ENCODE assay signal across 18 cellular contexts in the genomic region with DNA sequence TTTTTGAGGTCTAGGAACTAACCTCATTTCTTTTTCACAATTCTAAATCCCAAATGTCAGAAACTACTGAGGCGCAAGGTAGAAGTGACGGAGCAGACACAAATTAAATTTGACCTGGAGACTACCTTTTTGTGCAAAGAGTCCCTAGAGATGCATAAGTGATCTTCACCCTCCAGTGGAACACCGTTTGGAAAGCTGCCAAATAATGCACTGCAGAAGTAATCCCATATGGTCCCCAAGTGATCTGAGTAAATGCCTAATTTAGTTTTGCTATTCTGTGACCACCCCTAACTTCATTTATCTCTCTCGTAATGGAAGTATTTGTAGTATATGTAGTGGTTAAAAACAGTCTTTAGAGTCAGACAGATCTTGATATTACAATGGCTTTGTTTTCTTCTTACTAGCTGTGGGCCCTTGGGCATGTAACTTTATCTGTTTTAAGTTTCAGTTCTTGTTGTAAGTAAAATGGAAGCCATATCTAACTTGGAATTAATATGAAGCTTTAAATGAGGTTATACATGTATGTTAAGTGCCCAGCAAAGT.
DNase-seq lines count a peak whose midpoint lies in the region; TF ChIP-seq lines count a peak whose summit lies in the region.
"Had no signal": no experiment of that assay in that cellular context is flagged by ENCODE, and none has a peak within 500 bp of the region (broad histone marks: within the 10 kb centered on the region; RNA-seq: fewer than 3 reads in every experiment).

No MANE protein-coding gene starts in this region.

- H4K8ac ChIP-seq in trophoblast cell (ENCODE audit: low read depth, low read length), result no peak overlapping the region

- no peak overlapping the region for H3K9ac ChIP-seq in trophoblast cell (ENCODE audit: low read length)

- DNase-seq in DMS 273 treated with DMSO at 0.1 percent for 48 hours (lab: John Stamatoyannopoulos, UW), result peak; percentile 63
- peak; percentile 25 for DNase-seq in NCI-H1105 (lab: John Stamatoyannopoulos, UW)
- DNase-seq in NCI-H446 (lab: John Stamatoyannopoulos, UW), result peak; percentile 61 to 76
- no peak for DNase-seq in mesothelial cell of epicardium (ENCODE audit: low spot score in 2 of 2, unreplicated experiment in 2 of 2)
- DNase-seq in NCI-H146 (lab: John Stamatoyannopoulos, UW), result no peak
- DNase-seq in activated T-cell treated with anti-CD3 and anti-CD28 coated beads, Interleukin-2, amount 50 U/mL, for 1 hour, result no peak
- DNase-seq in activated CD4-positive, alpha-beta memory T cell treated with anti-CD3 and anti-CD28 coated beads for 36 hours, result no peak
- DNase-seq in trophoblast cell, result no peak
- DNase-seq: activated CD4-positive, CD25-positive, alpha-beta regulatory T cell; activated effector memory CD4-positive, alpha-beta T cell treated with Interleukin-2 at 50 U/mL for 16 hours; amygdala; DMS53; gastrocnemius medialis; lower lobe of right lung; naive thymus-derived CD4-positive, alpha-beta T cell; psoas muscle; spleen; T-helper 1 cell had no signal

- peaks cover 61% of the 10 kb centered on the region for H3K4me1 Mint-ChIP-seq in mesothelial cell of epicardium
- peaks cover 5% of the 10 kb centered on the region for H3K4me1 Mint-ChIP-seq in activated CD4-positive, alpha-beta memory T cell treated with anti-CD3 and anti-CD28 coated beads for 36 hours (ENCODE audit: low read depth)

- no peak overlapping the region for H3K14ac ChIP-seq in trophoblast cell (ENCODE audit: low read length)

- H3K4me2 ChIP-seq in trophoblast cell (ENCODE audit: low read length), result no peak overlapping the region

- H4K12ac ChIP-seq in trophoblast cell (ENCODE audit: low read depth, low read length), result no peak overlapping the region

- H3K27ac Mint-ChIP-seq in mesothelial cell of epicardium, result peak overlapping the region; percentile 13
- no peak overlapping the region for H3K27ac Mint-ChIP-seq in activated CD4-positive, alpha-beta memory T cell treated with anti-CD3 and anti-CD28 coated beads for 36 hours
- H3K27ac Mint-ChIP-seq: naive thymus-derived CD4-positive, alpha-beta T cell had no signal

- H3K36me3 Mint-ChIP-seq in mesothelial cell of epicardium, result no peaks in the 10 kb centered on the region
- H3K36me3 Mint-ChIP-seq in activated CD4-positive, alpha-beta memory T cell treated with anti-CD3 and anti-CD28 coated beads for 36 hours, result no peaks in the 10 kb centered on the region
- H3K36me3 Mint-ChIP-seq: naive thymus-derived CD4-positive, alpha-beta T cell had no signal

- H3K4ac ChIP-seq in trophoblast cell (ENCODE audit: low read depth, low read length), result no peak overlapping the region

- H3K79me1 ChIP-seq in trophoblast cell (ENCODE audit: low read length), result peaks cover 3% of the 10 kb centered on the region

- no peaks in the 10 kb centered on the region for H3K79me2 ChIP-seq in trophoblast cell (ENCODE audit: control insufficient read depth, insufficient read depth, low read length, poor library complexity)

- POLR2A ChIA-PET in activated CD4-positive, alpha-beta memory T cell treated with anti-CD3 and anti-CD28 coated beads for 36 hours (lab: Charles Lee), result no interaction called here

- H2BK12ac ChIP-seq in trophoblast cell (ENCODE audit: low read length), result no peak overlapping the region

- CTCF ChIA-PET in activated CD4-positive, alpha-beta memory T cell treated with anti-CD3 and anti-CD28 coated beads for 36 hours (lab: Charles Lee), result interaction anchor here (0.8 to 1.3 kb wide), 3 partner anchors 35 to 49 kb away, joined by 3 read pairs; no protein-coding TSS in a partner anchor

- no peak for TF ChIP-seq CTCF in mesothelial cell of epicardium (IDR thresholded peaks at IDR 0.05; ENCODE audit: unreplicated experiment)

- H4K91ac ChIP-seq in trophoblast cell (ENCODE audit: low read depth, low read length), result no peak overlapping the region

- no peaks in the 10 kb centered on the region for H3K27me3 Mint-ChIP-seq in mesothelial cell of epicardium (ENCODE audit: low read depth)
- peaks cover 3% of the 10 kb centered on the region for H3K27me3 Mint-ChIP-seq in activated CD4-positive, alpha-beta memory T cell treated with anti-CD3 and anti-CD28 coated beads for 36 hours

- H3K23ac ChIP-seq in trophoblast cell (ENCODE audit: low read length), result no peak overlapping the region

- H3K36me3 ChIP-seq in trophoblast cell (ENCODE audit: control insufficient read depth in 1 of 2, insufficient read depth in 2 of 2, low read length in 2 of 2), result peaks cover 0 to 1% of the 10 kb centered on the region in 2 experiments
- H3K36me3 ChIP-seq: gastrocnemius medialis, lower lobe of right lung, spleen had no signal

- no peak overlapping the region for H2BK120ac ChIP-seq in trophoblast cell (ENCODE audit: insufficient read depth, low read length, poor library complexity)

- no CpG with 5 or more reads among the region's 4 CpGs for WGBS in trophoblast cell (ENCODE audit: extremely low coverage, insufficient coverage, insufficient read length)

- no peak overlapping the region for H3K4me3 ChIP-seq in trophoblast cell (ENCODE audit: low read depth, low read length)
- H3K4me3 ChIP-seq: gastrocnemius medialis, lower lobe of right lung, psoas muscle, spleen had no signal

- H3K4me3 Mint-ChIP-seq in mesothelial cell of epicardium, result no peak overlapping the region
- no peak overlapping the region for H3K4me3 Mint-ChIP-seq in activated CD4-positive, alpha-beta memory T cell treated with anti-CD3 and anti-CD28 coated beads for 36 hours
- H3K4me3 Mint-ChIP-seq: naive thymus-derived CD4-positive, alpha-beta T cell had no signal

- H3K27ac ChIP-seq in trophoblast cell (ENCODE audit: low read depth, low read length), result no peak overlapping the region
- H3K27ac ChIP-seq: gastrocnemius medialis, lower lobe of right lung, psoas muscle, spleen had no signal

- H3K18ac ChIP-seq in trophoblast cell (ENCODE audit: low read length), result no peak overlapping the region

- H2AFZ ChIP-seq in trophoblast cell (ENCODE audit: insufficient read depth, low read length, poor library complexity), result no peak overlapping the region

- no peaks in the 10 kb centered on the region for H3K27me3 ChIP-seq in trophoblast cell (ENCODE audit: insufficient read depth, low read length)
- H3K27me3 ChIP-seq: spleen had no signal

- intact Hi-C loops in activated CD4-positive, alpha-beta memory T cell treated with anti-CD3 and anti-CD28 coated beads for 36 hours (cut with micrococcal nuclease), result no loop called here

- H2AK5ac ChIP-seq in trophoblast cell (ENCODE audit: low read length), result no peak overlapping the region

- no peaks in the 10 kb centered on the region for H3K9me3 ChIP-seq in trophoblast cell (ENCODE audit: insufficient read depth, low read depth, low read length)
- H3K9me3 ChIP-seq: gastrocnemius medialis, lower lobe of right lung, psoas muscle, spleen had no signal

- peaks cover 8 to 13% of the 10 kb centered on the region in 2 experiments for H3K4me1 ChIP-seq in trophoblast cell (ENCODE audit: control insufficient read depth in 1 of 2, insufficient read depth in 2 of 2, low read length in 2 of 2)
- H3K4me1 ChIP-seq: psoas muscle had no signal

- no peak overlapping the region for H2BK5ac ChIP-seq in trophoblast cell (ENCODE audit: low read depth, low read length, poor library complexity)

- H3K9me3 Mint-ChIP-seq in mesothelial cell of epicardium, result no peaks in the 10 kb centered on the region
- no peaks in the 10 kb centered on the region for H3K9me3 Mint-ChIP-seq in activated CD4-positive, alpha-beta memory T cell treated with anti-CD3 and anti-CD28 coated beads for 36 hours
- H3K9me3 Mint-ChIP-seq: naive thymus-derived CD4-positive, alpha-beta T cell had no signal

Comparison
In these comparisons a context has a peak if more than half of its experiments do, and no peak if none do; other contexts are left out.
1. DNase-seq: peak in DMS 273 treated with DMSO at 0.1 percent for 48 hours (single experiment), NCI-H1105 (single experiment) and NCI-H446 (2 of 2); none in mesothelial cell of epicardium (0 of 2), NCI-H146 (single experiment), activated T-cell treated with anti-CD3 and anti-CD28 coated beads, Interleukin-2, amount 50 U/mL, for 1 hour (single experiment), activated CD4-positive, alpha-beta memory T cell treated with anti-CD3 and anti-CD28 coated beads for 36 hours (single experiment) and trophoblast cell (0 of 2).